Comparison of ENCODE assay signal across 13 cellular contexts in genomic region chr3:111143-112069, GRCh38.
A peak's percentile ranks its signal among the peaks of the same experiment; 100 is the strongest.
DNase-seq lines count a peak whose midpoint lies in the region; ATAC-seq and TF ChIP-seq lines count a peak whose summit lies in the region.
"Had no signal": no experiment of that assay in that cellular context is flagged by ENCODE, and none has a peak within 500 bp of the region (broad histone marks: within the 10 kb centered on the region; RNA-seq: fewer than 3 reads in every experiment).

No MANE protein-coding gene starts in this region.

- no peak overlapping the region for H3K9ac ChIP-seq in colonic mucosa (ENCODE audit: low read depth in 2 of 2, low read length in 2 of 2)

- in situ Hi-C loops in gastrocnemius medialis (cut with MboI; ENCODE audit: low sequenced_read_pairs in 4 of 4): no loop called here

- intact Hi-C loops in gastrocnemius medialis (cut with DNase I; ENCODE audit: low total_unique reads) (no loop called here), colonic mucosa (cut with DNase I) (no loop called here), cardiac septum (cut with DNase I) (no loop called here)

- TF ChIP-seq POLR2A in gastrocnemius medialis (IDR thresholded peaks at IDR 0.05): no peak

- DNase-seq in OCI-M1 (lab: John Stamatoyannopoulos, UW): peak; percentile 7
- no peak for DNase-seq in gastrocnemius medialis
- DNase-seq in activated CD4-positive, alpha-beta T cell treated with anti-CD3 and anti-CD28 coated beads, Interleukin-2, amount 50 U/mL, for 1 hour: no peak
- no peak for DNase-seq in colonic mucosa
- DNase-seq in cardiac septum (ENCODE audit: low spot score): no peak
- DNase-seq: activated CD4-positive, alpha-beta T cell treated with anti-CD3 and anti-CD28 coated beads, Interleukin-2, amount 10 ng/mL, durations not matched to agents 24 days and 14 days; CD8-positive, alpha-beta T cell; H7; NCI-H82; psoas muscle had no signal

- H3K27ac ChIP-seq in gastrocnemius medialis: no peak overlapping the region
- no peak overlapping the region for H3K27ac ChIP-seq in colonic mucosa
- H3K27ac ChIP-seq: psoas muscle had no signal

- H3K9me3 ChIP-seq in gastrocnemius medialis: no peaks in the 10 kb centered on the region
- H3K9me3 ChIP-seq in colonic mucosa: no peaks in the 10 kb centered on the region
- H3K9me3 ChIP-seq: psoas muscle had no signal

- H3K4me3 ChIP-seq in gastrocnemius medialis (no peak overlapping the region), colonic mucosa (no peak overlapping the region)
- H3K4me3 ChIP-seq: psoas muscle had no signal

- ATAC-seq in GM18502 (IDR thresholded peaks at IDR 0.05; ENCODE audit: poor library complexity, unreplicated experiment) (peak; percentile 67), GM21619 (IDR thresholded peaks at IDR 0.05; ENCODE audit: unreplicated experiment) (peak; percentile 73), HG03520 (IDR thresholded peaks at IDR 0.05; ENCODE audit: unreplicated experiment) (peak; percentile 71), gastrocnemius medialis (no peak)
- ATAC-seq: CD8-positive, alpha-beta T cell; psoas muscle had no signal

- H3K36me3 ChIP-seq in gastrocnemius medialis (no peaks in the 10 kb centered on the region), colonic mucosa (no peaks in the 10 kb centered on the region)

- H3K27me3 ChIP-seq in gastrocnemius medialis: no peaks in the 10 kb centered on the region
- no peaks in the 10 kb centered on the region for H3K27me3 ChIP-seq in colonic mucosa

- TF ChIP-seq CTCF in gastrocnemius medialis (IDR thresholded peaks at IDR 0.05 in 4 of 5, conservative IDR thresholded peaks at IDR 0.05 in 1 of 5): no peak
- TF ChIP-seq CTCF in colonic mucosa (IDR thresholded peaks at IDR 0.05): no peak

- H3K4me1 ChIP-seq in gastrocnemius medialis: no peaks in the 10 kb centered on the region
- H3K4me1 ChIP-seq in colonic mucosa: no peaks in the 10 kb centered on the region
- H3K4me1 ChIP-seq: psoas muscle had no signal

Comparison
In these comparisons a context has a peak if more than half of its experiments do, and no peak if none do; other contexts are left out.
1. ATAC-seq: peak in GM18502 (single experiment), GM21619 (single experiment) and HG03520 (single experiment); none in gastrocnemius medialis (0 of 2).